ENCODE assay signal across 1 cellular context in genomic region chr1:231776006-231776707, GRCh38.
TF ChIP-seq lines count a peak whose summit lies in the region.

No MANE protein-coding gene starts in this region.

TF ChIP-seq in HEK293, 187 proteins besides CTCF, POLR2A, EP300 and RAD21 (continued from another document):
- TF ChIP-seq ZNF148 (tag by site-specific recombination; IDR thresholded peaks at IDR 0.05; ENCODE audit: borderline replicate concordance) = no peak
- no peak for TF ChIP-seq SETDB1 (IDR thresholded peaks at IDR 0.05; ENCODE audit: insufficient read length, low read length)
- TF ChIP-seq ZNF23 (tag by site-specific recombination; IDR thresholded peaks at IDR 0.05; ENCODE audit: borderline replicate concordance) = no peak
- peak; percentile 84 for TF ChIP-seq ZNF629 (tag by site-specific recombination; IDR thresholded peaks at IDR 0.05)
- TF ChIP-seq ZNF449 (tag by site-specific recombination; IDR thresholded peaks at IDR 0.05) = no peak
- no peak for TF ChIP-seq RBAK (tag by site-specific recombination; IDR thresholded peaks at IDR 0.05)
- TF ChIP-seq GLIS1 (tag by site-specific recombination; IDR thresholded peaks at IDR 0.05) = peak; percentile 77
- TF ChIP-seq ZNF571 (tag by site-specific recombination; IDR thresholded peaks at IDR 0.05) = no peak
- peak; percentile 84 for TF ChIP-seq ZBTB21 (tag by site-specific recombination; IDR thresholded peaks at IDR 0.05)
- TF ChIP-seq ZNF600 (tag by site-specific recombination; IDR thresholded peaks at IDR 0.05) = no peak
- TF ChIP-seq FEZF1 (tag by site-specific recombination; IDR thresholded peaks at IDR 0.05) = peak; percentile 47; the same call in 1 of the 2 replicates
- TF ChIP-seq WT1 (tag by site-specific recombination; IDR thresholded peaks at IDR 0.05) = 0 out of 2 replicates have a peak, but pooled peaks have one; percentile 46
- no peak for TF ChIP-seq ZNF18 (tag by site-specific recombination; IDR thresholded peaks at IDR 0.05)
- no peak for TF ChIP-seq ZNF530 (tag by site-specific recombination; IDR thresholded peaks at IDR 0.05; ENCODE audit: low read depth)
- no peak for TF ChIP-seq ZNF639 (tag by site-specific recombination; IDR thresholded peaks at IDR 0.05)
- TF ChIP-seq ZFP37 (tag by site-specific recombination; IDR thresholded peaks at IDR 0.05) = 0 out of 2 replicates have a peak, but pooled peaks have one; percentile 63
TF ChIP-seq in HEK293: peak in this region for 7.
